In the genomic region with DNA sequence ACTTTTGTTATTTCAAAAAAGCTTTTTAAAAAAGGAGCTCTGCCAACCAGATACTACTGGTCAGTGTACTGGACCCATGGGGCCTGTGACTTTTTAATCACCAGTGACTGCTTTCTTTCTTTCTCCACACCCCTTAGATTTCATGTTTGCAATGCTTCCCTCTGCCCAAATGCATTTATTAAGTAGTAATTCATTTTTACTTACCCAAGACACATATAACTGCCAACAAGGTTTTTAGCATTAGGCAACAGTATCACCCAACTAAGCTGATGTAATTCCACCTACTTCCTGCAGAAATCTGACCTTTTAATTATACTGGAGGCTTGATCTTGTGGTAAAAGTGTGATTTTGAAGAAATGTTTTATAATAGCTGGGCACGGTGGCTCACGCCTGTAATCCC, we compare ENCODE assay signal across 22 cellular contexts. TPM values are rescaled to one million over a fixed set of nuclear protein-coding genes. Genes with fewer than 3 reads are reported as not detected.
DNase-seq lines count a peak whose midpoint lies in the region; ATAC-seq and TF ChIP-seq lines count a peak whose summit lies in the region.
"Had no signal": no experiment of that assay in that cellular context is flagged by ENCODE, and none has a peak within 500 bp of the region (broad histone marks: within the 10 kb centered on the region; RNA-seq: fewer than 3 reads in every experiment).

No MANE protein-coding gene starts in this region.

- peaks cover 8% of the 10 kb centered on the region for H3F3A ChIP-seq in smooth muscle cell (ENCODE audit: low read depth)

- no peak overlapping the region for H3K9ac ChIP-seq in smooth muscle cell (ENCODE audit: low read depth)
- H3K9ac ChIP-seq: parathyroid adenoma had no signal

- no peak overlapping the region for H2AFZ ChIP-seq in smooth muscle cell (ENCODE audit: low read depth)
- H2AFZ ChIP-seq: parathyroid adenoma had no signal

- peaks cover 21% of the 10 kb centered on the region for H4K20me1 ChIP-seq in smooth muscle cell (ENCODE audit: low read depth)

- no peak overlapping the region for H3K27ac Mint-ChIP-seq in activated naive CD8-positive, alpha-beta T cell treated with anti-CD3 and anti-CD28 coated beads, Interleukin-2, amount 50 U/mL, for 24 hours
- H3K27ac Mint-ChIP-seq: CD8-positive, alpha-beta T cell; mesothelial cell of epicardium; nephron; T-helper 2 cell treated with Interferon-gamma antibody and Interleukin-4, amounts not matched to agents 5 μg/mL and 100 μg/mL, for 36 hours had no signal

- peaks cover 25% of the 10 kb centered on the region for H3K36me3 Mint-ChIP-seq in activated naive CD8-positive, alpha-beta T cell treated with anti-CD3 and anti-CD28 coated beads, Interleukin-2, amount 50 U/mL, for 24 hours (ENCODE audit: low read depth)

- H3K79me2 ChIP-seq in smooth muscle cell (ENCODE audit: low read depth): no peaks in the 10 kb centered on the region
- H3K79me2 ChIP-seq: parathyroid adenoma had no signal

- no peak for TF ChIP-seq CTCF in smooth muscle cell (IDR thresholded peaks at IDR 0.05; ENCODE audit: borderline replicate concordance, insufficient read depth, poor library complexity, severe bottlenecking)

- H3K9me3 ChIP-seq in smooth muscle cell (replicated peaks; ENCODE audit: low read depth): no peaks in the 10 kb centered on the region
- H3K9me3 ChIP-seq: thoracic aorta had no signal

- ATAC-seq in activated naive CD8-positive, alpha-beta T cell treated with anti-CD3 and anti-CD28 coated beads, Interleukin-2, amount 50 U/mL, for 24 hours: peak; percentile 33
- ATAC-seq in HG03432 (IDR thresholded peaks at IDR 0.05; ENCODE audit: unreplicated experiment): no peak
- ATAC-seq: CD8-positive, alpha-beta T cell; left lobe of liver; sciatic nerve had no signal

- no peak overlapping the region for H3K4me3 ChIP-seq in smooth muscle cell
- H3K4me3 ChIP-seq: thoracic aorta had no signal

- no peak overlapping the region for H3K4me3 Mint-ChIP-seq in activated naive CD8-positive, alpha-beta T cell treated with anti-CD3 and anti-CD28 coated beads, Interleukin-2, amount 50 U/mL, for 24 hours
- H3K4me3 Mint-ChIP-seq: CD8-positive, alpha-beta T cell; mesothelial cell of epicardium; nephron; T-helper 2 cell treated with Interferon-gamma antibody and Interleukin-4, amounts not matched to agents 5 μg/mL and 100 μg/mL, for 36 hours had no signal

- H3K27ac ChIP-seq in smooth muscle cell (ENCODE audit: low read depth): no peak overlapping the region
- H3K27ac ChIP-seq: thoracic aorta had no signal

- DNase-seq in AG20443 (ENCODE audit: low spot score) (peak; percentile 36), GM04504 (ENCODE audit: low read depth) (peak; percentile 48), iris pigment epithelial cell (ENCODE audit: low read depth) (peak; percentile 75), smooth muscle cell (lab: John Stamatoyannopoulos, UW; ENCODE audit: unreplicated experiment) (no peak), NCI-H2171 (lab: John Stamatoyannopoulos, UW) (no peak)
- no peak for DNase-seq in activated naive CD8-positive, alpha-beta T cell treated with anti-CD3 and anti-CD28 coated beads, Interleukin-2, amount 50 U/mL, for 24 hours
- DNase-seq: activated gamma-delta T cell; amniotic stem cell; CD8-positive, alpha-beta T cell; cortex of kidney; NCI-H2081 treated with DMSO at 0.1 percent for 48 hours; NCI-H510A; RPMI8226; WERI-Rb-1 had no signal

- H3K4me2 ChIP-seq in smooth muscle cell: no peak overlapping the region

- no peaks in the 10 kb centered on the region for H3K9me3 Mint-ChIP-seq in activated naive CD8-positive, alpha-beta T cell treated with anti-CD3 and anti-CD28 coated beads, Interleukin-2, amount 50 U/mL, for 24 hours
- H3K9me3 Mint-ChIP-seq: CD8-positive, alpha-beta T cell; mesothelial cell of epicardium; nephron; T-helper 2 cell treated with Interferon-gamma antibody and Interleukin-4, amounts not matched to agents 5 μg/mL and 100 μg/mL, for 36 hours had no signal

- peaks cover 6% of the 10 kb centered on the region for H3K4me1 Mint-ChIP-seq in activated naive CD8-positive, alpha-beta T cell treated with anti-CD3 and anti-CD28 coated beads, Interleukin-2, amount 50 U/mL, for 24 hours
- H3K4me1 Mint-ChIP-seq: mesothelial cell of epicardium had no signal

- H3K27me3 Mint-ChIP-seq in activated naive CD8-positive, alpha-beta T cell treated with anti-CD3 and anti-CD28 coated beads, Interleukin-2, amount 50 U/mL, for 24 hours: no peaks in the 10 kb centered on the region

- H3K4me1 ChIP-seq in smooth muscle cell (ENCODE audit: low read depth): peaks cover 3% of the 10 kb centered on the region

- WGBS in smooth muscle cell (ENCODE audit: low lambda C conversion rate): 69% methylated on average over 2 of the region's 2 CpGs

- H3K27me3 ChIP-seq in smooth muscle cell (ENCODE audit: low read depth): no peaks in the 10 kb centered on the region

- H3K36me3 ChIP-seq in smooth muscle cell (ENCODE audit: low read depth): no peaks in the 10 kb centered on the region
- H3K36me3 ChIP-seq: thoracic aorta had no signal

RNA-seq across cellular contexts. Expression of gene MECR, which starts 12.5 kb away (rescaled TPM):
- total RNA-seq in smooth muscle cell: 11.6 and 17.7 TPM in 2 replicates
- 39.8 and 43.8 TPM in 2 replicates for polyA plus RNA-seq in smooth muscle cell

RNA-seq across cellular contexts. Expression of gene PTPRU, which starts 18.1 kb away (rescaled TPM):
- total RNA-seq in smooth muscle cell: 43.6 and 67.8 TPM in 2 replicates
- 39.8 and 41.1 TPM in 2 replicates for polyA plus RNA-seq in smooth muscle cell

RNA-seq across cellular contexts. Expression of gene SRSF4, which starts 36.5 kb away (rescaled TPM):
- total RNA-seq in smooth muscle cell: 50.1 and 53.9 TPM in 2 replicates
- 92.5 and 98.7 TPM in 2 replicates for polyA plus RNA-seq in smooth muscle cell

Comparison
In these comparisons a context has a peak if more than half of its experiments do, and no peak if none do; other contexts are left out.
1. DNase-seq: peak in AG20443 (single experiment), GM04504 (single experiment) and iris pigment epithelial cell (single experiment); none in activated naive CD8-positive, alpha-beta T cell treated with anti-CD3 and anti-CD28 coated beads, Interleukin-2, amount 50 U/mL, for 24 hours (single experiment), smooth muscle cell (single experiment) and NCI-H2171 (single experiment).